ENCODE assay signal across 12 cellular contexts in genomic region chr14:19481421-19481820, GRCh38. TPM values are rescaled to one million over a fixed set of nuclear protein-coding genes. Genes with fewer than 3 reads are reported as not detected.
"Had no signal": no experiment of that assay in that cellular context is flagged by ENCODE, and none has a peak within 500 bp of the region (broad histone marks: within the 10 kb centered on the region; RNA-seq: fewer than 3 reads in every experiment).

No MANE protein-coding gene starts in this region.

RNA-seq across cellular contexts. Expression of gene POTEG, which starts 47.3 kb away (rescaled TPM):
- total RNA-seq: stomach, subcutaneous adipose tissue, suprapubic skin, temporal lobe, thoracic aorta, tibial nerve, transverse colon, upper lobe of left lung, ureter, urinary bladder, uterus, vagina had no signal
- polyA plus RNA-seq: stomach, urinary bladder had no signal
